Comparison of ENCODE assay signal across 20 cellular contexts in genomic region chr5:52134013-52134650, GRCh38.
DNase-seq lines count a peak whose midpoint lies in the region; ATAC-seq, FAIRE-seq and TF ChIP-seq lines count a peak whose summit lies in the region.
"Had no signal": no experiment of that assay in that cellular context is flagged by ENCODE, and none has a peak within 500 bp of the region (broad histone marks: within the 10 kb centered on the region; RNA-seq: fewer than 3 reads in every experiment).

No MANE protein-coding gene starts in this region.

- no peak overlapping the region for H3K14ac ChIP-seq in mesenchymal stem cell (ENCODE audit: low read length in 2 of 2)

- TF ChIP-seq CTCF in glutamatergic neuron (IDR thresholded peaks at IDR 0.05; ENCODE audit: partially characterized antibody, unreplicated experiment) (no peak), pancreas (IDR thresholded peaks at IDR 0.05) (no peak)

- H3K18ac ChIP-seq in mesenchymal stem cell (ENCODE audit: low read depth in 1 of 2, low read length in 2 of 2) = no peak overlapping the region

- no peak for ATAC-seq in pancreas
- ATAC-seq: gastroesophageal sphincter; K562; left colon; right cardiac atrium; stimulated activated naive CD8-positive, alpha-beta T cell treated with anti-CD3 and anti-CD28 coated beads, Interleukin-15, amount 100 ng/mL, for 72 hours had no signal

- H3K27ac ChIP-seq in mesenchymal stem cell (ENCODE audit: low read length, poor library complexity, severe bottlenecking) (no peak overlapping the region), pancreas (no peak overlapping the region)
- H3K27ac ChIP-seq: 22Rv1, gastroesophageal sphincter, Peyer's patch, VCaP had no signal

- no peak overlapping the region for H3K9ac ChIP-seq in mesenchymal stem cell (ENCODE audit: low read length)

- H2AFZ ChIP-seq in mesenchymal stem cell (ENCODE audit: low read depth, low read length) = no peak overlapping the region

- no peaks in the 10 kb centered on the region for H3K9me3 ChIP-seq in mesenchymal stem cell (ENCODE audit: control insufficient read depth, low read length)
- no peaks in the 10 kb centered on the region for H3K9me3 ChIP-seq in pancreas
- H3K9me3 ChIP-seq: gastroesophageal sphincter, Peyer's patch had no signal

- no peaks in the 10 kb centered on the region for H3K79me1 ChIP-seq in mesenchymal stem cell (replicated peaks; ENCODE audit: low read length, poor library complexity, severe bottlenecking)

- peak overlapping the region; percentile 9 for H3K27ac Mint-ChIP-seq in glutamatergic neuron (ENCODE audit: unreplicated experiment)
- H3K27ac Mint-ChIP-seq: activated CD4-positive, alpha-beta memory T cell treated with anti-CD3 and anti-CD28 coated beads, Interleukin-2, amount 10 ng/mL, durations not matched to agents 7 days and 5 days; activated naive CD4-positive, alpha-beta T cell treated with anti-CD3 and anti-CD28 coated beads, Interleukin-2, amount 50 U/mL, for 24 hours; activated T-cell treated with anti-CD3 and anti-CD28 coated beads, Interleukin-2, amount 50 U/mL, for 24 hours; brain; stimulated activated naive CD8-positive, alpha-beta T cell treated with anti-CD3 and anti-CD28 coated beads, Interleukin-15, amount 100 ng/mL, for 72 hours had no signal

- H3K4me1 ChIP-seq in mesenchymal stem cell (ENCODE audit: control insufficient read depth, insufficient read depth, low read depth, low read length) (no peaks in the 10 kb centered on the region), pancreas (no peaks in the 10 kb centered on the region)
- H3K4me1 ChIP-seq: gastroesophageal sphincter, Peyer's patch had no signal

- 100% methylated on average over 1 of the region's 3 CpGs for WGBS in mesenchymal stem cell
- WGBS in pancreas, 2 donors = 55 to 64% methylated on average over 3 of the region's 3 CpGs

- no peak overlapping the region for H3K4me3 Mint-ChIP-seq in glutamatergic neuron (ENCODE audit: unreplicated experiment)
- H3K4me3 Mint-ChIP-seq: activated CD4-positive, alpha-beta memory T cell treated with anti-CD3 and anti-CD28 coated beads, Interleukin-2, amount 10 ng/mL, durations not matched to agents 7 days and 5 days; activated naive CD4-positive, alpha-beta T cell treated with anti-CD3 and anti-CD28 coated beads, Interleukin-2, amount 50 U/mL, for 24 hours; activated T-cell treated with anti-CD3 and anti-CD28 coated beads, Interleukin-2, amount 50 U/mL, for 24 hours; brain; stimulated activated naive CD8-positive, alpha-beta T cell treated with anti-CD3 and anti-CD28 coated beads, Interleukin-15, amount 100 ng/mL, for 72 hours had no signal

- H3K27me3 Mint-ChIP-seq in glutamatergic neuron (ENCODE audit: unreplicated experiment) = peaks cover 3% of the 10 kb centered on the region
- H3K27me3 Mint-ChIP-seq: activated CD4-positive, alpha-beta memory T cell treated with anti-CD3 and anti-CD28 coated beads, Interleukin-2, amount 10 ng/mL, durations not matched to agents 7 days and 5 days; activated naive CD4-positive, alpha-beta T cell treated with anti-CD3 and anti-CD28 coated beads, Interleukin-2, amount 50 U/mL, for 24 hours; activated T-cell treated with anti-CD3 and anti-CD28 coated beads, Interleukin-2, amount 50 U/mL, for 24 hours; stimulated activated naive CD8-positive, alpha-beta T cell treated with anti-CD3 and anti-CD28 coated beads, Interleukin-15, amount 100 ng/mL, for 72 hours had no signal

- FAIRE-seq in pancreas (lab: Jason Lieb, UNC) = no peak
- FAIRE-seq: K562 had no signal

- H3K36me3 Mint-ChIP-seq in glutamatergic neuron (ENCODE audit: unreplicated experiment) = no peaks in the 10 kb centered on the region
- H3K36me3 Mint-ChIP-seq: activated naive CD4-positive, alpha-beta T cell treated with anti-CD3 and anti-CD28 coated beads, Interleukin-2, amount 50 U/mL, for 24 hours; brain had no signal

- no peak overlapping the region for H2BK15ac ChIP-seq in mesenchymal stem cell (ENCODE audit: low read depth, poor library complexity, severe bottlenecking)

- no peak overlapping the region for H3K4me3 ChIP-seq in mesenchymal stem cell (ENCODE audit: insufficient read depth in 1 of 2, low read depth in 1 of 2, low read length in 2 of 2)
- no peak overlapping the region for H3K4me3 ChIP-seq in pancreas
- H3K4me3 ChIP-seq: gastroesophageal sphincter, K562, Peyer's patch had no signal

- no peak overlapping the region for H3K4ac ChIP-seq in mesenchymal stem cell (ENCODE audit: low read depth in 1 of 2, low read length in 2 of 2)

- H3K27me3 ChIP-seq in mesenchymal stem cell (ENCODE audit: control insufficient read depth in 1 of 2, insufficient read depth in 1 of 2, low read length in 2 of 2) (no peaks in the 10 kb centered on the region), pancreas (no peaks in the 10 kb centered on the region)
- H3K27me3 ChIP-seq: gastroesophageal sphincter, Peyer's patch had no signal

- no peak overlapping the region for H4K8ac ChIP-seq in mesenchymal stem cell (ENCODE audit: low read length)

- intact Hi-C loops in pancreas (cut with DNase I) = no loop called here

- no peak overlapping the region for H4K91ac ChIP-seq in mesenchymal stem cell (ENCODE audit: low read length)

- H3K9me3 Mint-ChIP-seq in glutamatergic neuron (ENCODE audit: unreplicated experiment) = no peaks in the 10 kb centered on the region
- H3K9me3 Mint-ChIP-seq: activated naive CD4-positive, alpha-beta T cell treated with anti-CD3 and anti-CD28 coated beads, Interleukin-2, amount 50 U/mL, for 24 hours; brain had no signal

- H2BK12ac ChIP-seq in mesenchymal stem cell (ENCODE audit: low read length in 2 of 2) = no peak overlapping the region

- no peak overlapping the region for H2BK120ac ChIP-seq in mesenchymal stem cell (ENCODE audit: low read depth, low read length)

- H3K23ac ChIP-seq in mesenchymal stem cell (ENCODE audit: low read length in 2 of 2) = no peak overlapping the region

- no peak overlapping the region for H2BK5ac ChIP-seq in mesenchymal stem cell (ENCODE audit: low read depth, low read length, poor library complexity, severe bottlenecking)

- H3K36me3 ChIP-seq in mesenchymal stem cell (ENCODE audit: control insufficient read depth in 1 of 2, insufficient read depth in 2 of 2, low read depth in 1 of 2, low read length in 2 of 2) (no peaks in the 10 kb centered on the region), pancreas (no peaks in the 10 kb centered on the region)
- H3K36me3 ChIP-seq: gastroesophageal sphincter, Peyer's patch had no signal

- no peak overlapping the region for H3K4me2 ChIP-seq in mesenchymal stem cell (ENCODE audit: low read length, poor library complexity, severe bottlenecking)

- peaks cover 14% of the 10 kb centered on the region for H3K4me1 Mint-ChIP-seq in glutamatergic neuron (ENCODE audit: low read depth, unreplicated experiment)
- H3K4me1 Mint-ChIP-seq: activated CD4-positive, alpha-beta memory T cell treated with anti-CD3 and anti-CD28 coated beads, Interleukin-2, amount 10 ng/mL, durations not matched to agents 7 days and 5 days; activated naive CD4-positive, alpha-beta T cell treated with anti-CD3 and anti-CD28 coated beads, Interleukin-2, amount 50 U/mL, for 24 hours; brain; stimulated activated naive CD8-positive, alpha-beta T cell treated with anti-CD3 and anti-CD28 coated beads, Interleukin-15, amount 100 ng/mL, for 72 hours had no signal

- DNase-seq in NCI-H1417 (lab: John Stamatoyannopoulos, UW) = peak; percentile 2 to 99 (median 68)
- no peak for DNase-seq in NCI-H1417 treated with DMSO at 0.1 percent for 48 hours (lab: John Stamatoyannopoulos, UW)
- peak; percentile 49 for DNase-seq in NCI-H128 (lab: John Stamatoyannopoulos, UW; ENCODE audit: unreplicated experiment)
- peak; percentile 46 for DNase-seq in NCI-H82 (lab: John Stamatoyannopoulos, UW)
- no peak for DNase-seq in glutamatergic neuron
- DNase-seq in stimulated activated naive CD4-positive, alpha-beta T cell treated with Interleukin-2 at 50 U/mL for 16 hours (lab: John Stamatoyannopoulos, UW) = no peak
- DNase-seq in mesenchymal stem cell = no peak
- no peak for DNase-seq in pancreas
- DNase-seq: activated CD4-positive, alpha-beta memory T cell treated with anti-CD3 and anti-CD28 coated beads, Interleukin-2, amount 10 ng/mL, durations not matched to agents 7 days and 5 days; activated T-cell treated with anti-CD3 and anti-CD28 coated beads, Interleukin-2, amount 50 U/mL, for 24 hours; left colon; Peyer's patch; right cardiac atrium; stimulated activated naive CD8-positive, alpha-beta T cell treated with anti-CD3 and anti-CD28 coated beads, Interleukin-15, amount 100 ng/mL, for 72 hours had no signal

- H2AK5ac ChIP-seq in mesenchymal stem cell (ENCODE audit: low read length, severe bottlenecking) = no peak overlapping the region

Comparison
In these comparisons a context has a peak if more than half of its experiments do, and no peak if none do; other contexts are left out.
1. DNase-seq: peak in NCI-H1417 (3 of 3), NCI-H128 (single experiment) and NCI-H82 (single experiment); none in NCI-H1417 treated with DMSO at 0.1 percent for 48 hours (single experiment), glutamatergic neuron (single experiment), stimulated activated naive CD4-positive, alpha-beta T cell treated with Interleukin-2 at 50 U/mL for 16 hours (single experiment), mesenchymal stem cell (single experiment) and pancreas (0 of 6).